ENCODE assay signal across 18 cellular contexts in genomic region chr6:131255911-131256310, GRCh38.
A peak's percentile ranks its signal among the peaks of the same experiment; 100 is the strongest.
DNase-seq lines count a peak whose midpoint lies in the region; ATAC-seq and TF ChIP-seq lines count a peak whose summit lies in the region.
"Had no signal": no experiment of that assay in that cellular context is flagged by ENCODE, and none has a peak within 500 bp of the region (broad histone marks: within the 10 kb centered on the region; RNA-seq: fewer than 3 reads in every experiment).

No MANE protein-coding gene starts in this region.

- POLR2A ChIA-PET in CD4-positive, alpha-beta T cell (lab: Charles Lee) = interaction anchor here (1.3 to 1.7 kb wide), 3 partner anchors 9 to 56 kb away, joined by 3 to 6 read pairs (median 5); no protein-coding TSS in a partner anchor

- CTCF ChIA-PET in CD4-positive, alpha-beta T cell (lab: Charles Lee) = no interaction called here

- H3K27ac ChIP-seq in CD4-positive, alpha-beta T cell (ENCODE audit: low read depth, low read length) = no peak overlapping the region
- H3K27ac ChIP-seq: esophagus muscularis mucosa, sigmoid colon had no signal

- no peak for ATAC-seq in CD4-positive, alpha-beta T cell (ENCODE audit: poor library complexity)
- ATAC-seq in T-helper 17 cell (no peak), HG03354 (IDR thresholded peaks at IDR 0.05; ENCODE audit: poor library complexity, severe bottlenecking, unreplicated experiment) (no peak)
- ATAC-seq: activated CD4-positive, CD25-positive, alpha-beta regulatory T cell treated with anti-CD3 and anti-CD28 coated beads, Interleukin-2, amount 50 U/mL, for 24 hours; activated CD8-positive, alpha-beta memory T cell treated with anti-CD3 and anti-CD28 coated beads, Interleukin-2, amount 10 ng/mL, durations not matched to agents 7 days and 5 days had no signal

- no peaks in the 10 kb centered on the region for H3K27me3 ChIP-seq in CD4-positive, alpha-beta T cell (ENCODE audit: control insufficient read depth, insufficient read depth, low read length)
- H3K27me3 ChIP-seq: esophagus muscularis mucosa, sigmoid colon had no signal

- H3K36me3 Mint-ChIP-seq in CD4-positive, alpha-beta T cell (ENCODE audit: low read depth) = peaks cover 44% of the 10 kb centered on the region
- H3K36me3 Mint-ChIP-seq in T-helper 17 cell (ENCODE audit: low read depth) (peaks cover 3% of the 10 kb centered on the region), glutamatergic neuron (ENCODE audit: unreplicated experiment) (no peaks in the 10 kb centered on the region)

- H3K9me3 ChIP-seq in CD4-positive, alpha-beta T cell (ENCODE audit: control insufficient read depth, low read length) = no peaks in the 10 kb centered on the region
- H3K9me3 ChIP-seq in T-helper 17 cell (ENCODE audit: control insufficient read depth, low read length, poor library complexity, severe bottlenecking) = no peaks in the 10 kb centered on the region
- H3K9me3 ChIP-seq: esophagus muscularis mucosa, sigmoid colon had no signal

- H3K4me1 Mint-ChIP-seq in CD4-positive, alpha-beta T cell (ENCODE audit: low read depth) = peaks cover 67% of the 10 kb centered on the region
- H3K4me1 Mint-ChIP-seq in T-helper 17 cell (peaks cover 18% of the 10 kb centered on the region), glutamatergic neuron (ENCODE audit: low read depth, unreplicated experiment) (peaks cover 27% of the 10 kb centered on the region)
- H3K4me1 Mint-ChIP-seq: activated CD8-positive, alpha-beta memory T cell treated with anti-CD3 and anti-CD28 coated beads, Interleukin-2, amount 10 ng/mL, durations not matched to agents 7 days and 5 days had no signal

- no peaks in the 10 kb centered on the region for H3K9me3 Mint-ChIP-seq in CD4-positive, alpha-beta T cell
- peaks cover 2% of the 10 kb centered on the region for H3K9me3 Mint-ChIP-seq in glutamatergic neuron (ENCODE audit: unreplicated experiment)
- H3K9me3 Mint-ChIP-seq: HFFc6 had no signal

- H3K27ac Mint-ChIP-seq in CD4-positive, alpha-beta T cell = peak overlapping the region; percentile 59
- H3K27ac Mint-ChIP-seq in T-helper 17 cell (peak overlapping the region; percentile 89), glutamatergic neuron (ENCODE audit: unreplicated experiment) (peak overlapping the region; percentile 50)
- H3K27ac Mint-ChIP-seq: activated CD8-positive, alpha-beta memory T cell treated with anti-CD3 and anti-CD28 coated beads, Interleukin-2, amount 10 ng/mL, durations not matched to agents 7 days and 5 days; HFFc6; mesothelial cell of epicardium had no signal

- TF ChIP-seq CTCF in CD4-positive, alpha-beta T cell (IDR thresholded peaks at IDR 0.05) = no peak
- TF ChIP-seq CTCF in glutamatergic neuron (IDR thresholded peaks at IDR 0.05; ENCODE audit: partially characterized antibody, unreplicated experiment) = no peak

- H3K4me3 Mint-ChIP-seq in CD4-positive, alpha-beta T cell = no peak overlapping the region
- H3K4me3 Mint-ChIP-seq in T-helper 17 cell (no peak overlapping the region), glutamatergic neuron (ENCODE audit: unreplicated experiment) (peak overlapping the region; percentile 24)
- H3K4me3 Mint-ChIP-seq: activated CD8-positive, alpha-beta memory T cell treated with anti-CD3 and anti-CD28 coated beads, Interleukin-2, amount 10 ng/mL, durations not matched to agents 7 days and 5 days; HFFc6; mesothelial cell of epicardium had no signal

- no peaks in the 10 kb centered on the region for H3K27me3 Mint-ChIP-seq in CD4-positive, alpha-beta T cell
- H3K27me3 Mint-ChIP-seq in T-helper 17 cell (no peaks in the 10 kb centered on the region), glutamatergic neuron (ENCODE audit: unreplicated experiment) (peaks cover 2% of the 10 kb centered on the region)
- H3K27me3 Mint-ChIP-seq: activated CD8-positive, alpha-beta memory T cell treated with anti-CD3 and anti-CD28 coated beads, Interleukin-2, amount 10 ng/mL, durations not matched to agents 7 days and 5 days had no signal

- DNase-seq in CD4-positive, alpha-beta T cell = no peak
- DNase-seq in HT1080 (ENCODE audit: low read depth) = peak; percentile 20
- no peak for DNase-seq in T-helper 17 cell
- DNase-seq in glutamatergic neuron = no peak
- DNase-seq in activated CD4-positive, alpha-beta T cell treated with anti-CD3 and anti-CD28 coated beads for 4 hours = no peak
- DNase-seq in LoVo (ENCODE audit: low spot score) = no peak
- DNase-seq: activated CD8-positive, alpha-beta memory T cell treated with anti-CD3 and anti-CD28 coated beads, Interleukin-2, amount 10 ng/mL, durations not matched to agents 7 days and 5 days; activated effector memory CD4-positive, alpha-beta T cell treated with anti-CD3 and anti-CD28 coated beads, Interleukin-2, amount 50 U/mL, for 16 hours; HFFc6; kidney; NK-92 treated with Interleukin-12 subunit alpha and Interleukin-12 subunit beta, amount 100 ng/mL, for 24 hours; sigmoid colon; stimulated activated CD4-positive, alpha-beta T cell treated with anti-CD3 and anti-CD28 coated beads, Interleukin-4, amount 100 ng/mL, for 1 hour; stimulated activated CD8-positive, alpha-beta memory T cell treated with anti-CD3 and anti-CD28 coated beads, Interleukin-4, amount 100 ng/mL, for 48 hours had no signal

- intact Hi-C loops in CD4-positive, alpha-beta T cell (cut with DNase I, micrococcal nuclease) = loop anchor here in 1 of 2 experiments (10.0 kb wide), 1 partner anchor 51 kb away; no protein-coding TSS in a partner anchor
